ENCODE assay signal across 8 cellular contexts in genomic region chr1:176843352-176844297, GRCh38.
DNase-seq lines count a peak whose midpoint lies in the region; ATAC-seq, FAIRE-seq and TF ChIP-seq lines count a peak whose summit lies in the region.

No MANE protein-coding gene starts in this region.

- DNase-seq in DND-41 (peak; percentile 28), NB4 (ENCODE audit: low read depth) (peak; percentile 49), ascending aorta (ENCODE audit: low spot score in 2 of 2) (peak in 1 of 2 donors; percentile 63), iPS-NIHi11 (ENCODE audit: low spot score) (peak; percentile 41), upper lobe of left lung (no peak), HTR-8/SVneo (ENCODE audit: insufficient read length, low spot score) (no peak)
- DNase-seq in NK-92 treated with Interleukin-12 subunit alpha and Interleukin-12 subunit beta, amount 100 ng/mL, for 24 hours (lab: John Stamatoyannopoulos, UW): no peak

- no peaks in the 10 kb centered on the region for H3K79me2 ChIP-seq in DND-41 (ENCODE audit: insufficient read depth, low read length)

- no peak overlapping the region for H3K4me2 ChIP-seq in DND-41 (ENCODE audit: insufficient read depth, low read length)

- TF ChIP-seq EP300 in upper lobe of left lung (IDR thresholded peaks at IDR 0.05): no peak

- H3K27ac ChIP-seq in DND-41 (ENCODE audit: low read length) (no peak overlapping the region), ascending aorta (no peak overlapping the region), upper lobe of left lung (no peak overlapping the region)

- 36 to 39% methylated on average over 4 of the region's 4 CpGs for WGBS in upper lobe of left lung, 2 donors

- no peak overlapping the region for H3K9ac ChIP-seq in DND-41 (ENCODE audit: low read depth, low read length)

- TF ChIP-seq POLR2A in NB4 (IDR thresholded peaks at IDR 0.05; ENCODE audit: extremely low read depth, insufficient read length) (no peak), upper lobe of left lung (IDR thresholded peaks at IDR 0.05) (no peak)

- no peaks in the 10 kb centered on the region for H3K4me1 ChIP-seq in DND-41 (ENCODE audit: insufficient read depth, low read length)
- H3K4me1 ChIP-seq in ascending aorta: no peaks in the 10 kb centered on the region
- peaks cover 0 to 4% (median 0%) of the 10 kb centered on the region in 4 donors for H3K4me1 ChIP-seq in upper lobe of left lung

- H3K4me3 ChIP-seq in DND-41 (ENCODE audit: low read depth in 1 of 2, low read length in 2 of 2) (no peak overlapping the region), NB4 (ENCODE audit: low read depth, low read length) (no peak overlapping the region), ascending aorta (no peak overlapping the region), upper lobe of left lung (no peak overlapping the region)

- intact Hi-C loops in ascending aorta (cut with DNase I): loop anchor here (1.0 to 10.0 kb wide), 6 partner anchors 151 to 1689 kb away; partner anchors contain the start of gene COP1

- TF ChIP-seq CTCF in DND-41 (IDR thresholded peaks at IDR 0.05; ENCODE audit: borderline replicate concordance, extremely low read depth, low read length, poor library complexity, severe bottlenecking) (peak; percentile 42), NB4 (IDR thresholded peaks at IDR 0.05; ENCODE audit: low read depth, low read length) (no peak), ascending aorta (IDR thresholded peaks at IDR 0.05) (peak; percentile 52 to 66 (median 54)), upper lobe of left lung (IDR thresholded peaks at IDR 0.05) (peak in 3 of 6 experiments; percentile 52 to 65 (median 52))

- H2AFZ ChIP-seq in DND-41 (ENCODE audit: low read depth, low read length): no peak overlapping the region

- H4K20me1 ChIP-seq in DND-41 (ENCODE audit: insufficient read depth, low read length): no peaks in the 10 kb centered on the region

- no peaks in the 10 kb centered on the region for H3K36me3 ChIP-seq in DND-41 (ENCODE audit: insufficient read depth, low read length)
- no peaks in the 10 kb centered on the region for H3K36me3 ChIP-seq in ascending aorta
- no peaks in the 10 kb centered on the region for H3K36me3 ChIP-seq in upper lobe of left lung

- no peak for ATAC-seq in DND-41 (ENCODE audit: insufficient read depth, low read depth)
- peak; percentile 56 to 82 for ATAC-seq in upper lobe of left lung (ENCODE audit: low FRiP score in 2 of 2)
- ATAC-seq in HG03565 (IDR thresholded peaks at IDR 0.05; ENCODE audit: unreplicated experiment): no peak

- peaks cover 5% of the 10 kb centered on the region for H3K27me3 ChIP-seq in DND-41 (ENCODE audit: insufficient read depth, low read length, poor library complexity)
- no peaks in the 10 kb centered on the region for H3K27me3 ChIP-seq in ascending aorta
- no peaks in the 10 kb centered on the region for H3K27me3 ChIP-seq in upper lobe of left lung

- H3K9me3 ChIP-seq in DND-41 (ENCODE audit: insufficient read depth, low read length, severe bottlenecking) (no peaks in the 10 kb centered on the region), ascending aorta (no peaks in the 10 kb centered on the region), upper lobe of left lung (no peaks in the 10 kb centered on the region)

- no peak for FAIRE-seq in HTR-8/SVneo (lab: Jason Lieb, UNC)

Comparison
In these comparisons a context has a peak if more than half of its experiments do, and no peak if none do; other contexts are left out.
1. ATAC-seq: peak in upper lobe of left lung (2 of 2); none in DND-41 (single experiment) and HG03565 (single experiment).
2. DNase-seq: peak in DND-41 (single experiment), NB4 (single experiment) and iPS-NIHi11 (single experiment); none in upper lobe of left lung (0 of 2), HTR-8/SVneo (single experiment) and NK-92 treated with Interleukin-12 subunit alpha and Interleukin-12 subunit beta, amount 100 ng/mL, for 24 hours (single experiment).